Comparison of ENCODE assay signal across 11 cellular contexts in genomic region chr1:155185783-155186265, GRCh38. TPM values are rescaled to one million over a fixed set of nuclear protein-coding genes. Genes with fewer than 3 reads are reported as not detected.
DNase-seq lines count a peak whose midpoint lies in the region; ATAC-seq lines count a peak whose summit lies in the region.
"Had no signal": no experiment of that assay in that cellular context is flagged by ENCODE, and none has a peak within 500 bp of the region (broad histone marks: within the 10 kb centered on the region; RNA-seq: fewer than 3 reads in every experiment).

No MANE protein-coding gene starts in this region.

- H3K4me3 Mint-ChIP-seq in T-helper 17 cell, result no peak overlapping the region
- peak overlapping the region; percentile 17 to 52 for H3K4me3 Mint-ChIP-seq in stimulated activated naive B cell treated with anti-CD40 and anti-IgM and Interleukin-4, amounts not matched to agents 10 μg/mL and 1 μg/mL and 100 μg/mL, for 72 hours
- H3K4me3 Mint-ChIP-seq: activated T-helper 1 cell treated with anti-CD3 and anti-CD28 coated beads, Interleukin-12 subunit alpha, Interleukin-12 subunit beta, Interleukin-2, Interleukin-4 antibody, amounts not matched to agents 30 ng/mL and 10 ng/mL and 1 ng/mL, durations not matched to agents 14 hours and 24 hours and 36 hours; CD4-positive, alpha-beta memory T cell had no signal

- no peak overlapping the region for H3K4me3 ChIP-seq in iPS-20b (ENCODE audit: low read length)

- peak in 1 of 3 donors; percentile 3 for DNase-seq in T-helper 17 cell
- no peak for DNase-seq in stimulated activated naive B cell treated with anti-CD40 and anti-IgM and Interleukin-4, amounts not matched to agents 10 μg/mL and 1 μg/mL and 100 μg/mL, for 72 hours
- DNase-seq in mucosa of gallbladder (ENCODE audit: low spot score), result no peak
- no peak for DNase-seq in NCI-H510A treated with DMSO at 0.1 percent for 48 hours (lab: John Stamatoyannopoulos, UW)
- DNase-seq: SHP77 treated with DMSO at 0.1 percent for 48 hours, WERI-Rb-1 had no signal

- H3K27me3 ChIP-seq in iPS-20b (ENCODE audit: insufficient read depth, low read length), result no peaks in the 10 kb centered on the region

- H3K36me3 ChIP-seq in iPS-20b (ENCODE audit: insufficient read depth, low read depth, low read length), result peaks cover 10% of the 10 kb centered on the region; the same call in 1 of the 2 replicates

- H3K4me1 ChIP-seq in iPS-20b (ENCODE audit: insufficient read depth, low read length), result peaks cover 11% of the 10 kb centered on the region; the same call in 1 of the 2 replicates

- peak; percentile 17 for ATAC-seq in GM21737 (IDR thresholded peaks at IDR 0.05; ENCODE audit: unreplicated experiment)
- no peak for ATAC-seq in T-helper 17 cell
- no peak for ATAC-seq in stimulated activated naive B cell treated with anti-CD40 and anti-IgM and Interleukin-4, amounts not matched to agents 10 μg/mL and 1 μg/mL and 100 μg/mL, for 72 hours (replicated peaks)
- no peak for ATAC-seq in HG02798 (IDR thresholded peaks at IDR 0.05; ENCODE audit: poor library complexity, unreplicated experiment)

- H3K9ac ChIP-seq in iPS-20b (ENCODE audit: low read depth, low read length), result peak overlapping the region; percentile 2

- no peaks in the 10 kb centered on the region for H3K9me3 Mint-ChIP-seq in stimulated activated naive B cell treated with anti-CD40 and anti-IgM and Interleukin-4, amounts not matched to agents 10 μg/mL and 1 μg/mL and 100 μg/mL, for 72 hours
- H3K9me3 Mint-ChIP-seq: activated T-helper 1 cell treated with anti-CD3 and anti-CD28 coated beads, Interleukin-12 subunit alpha, Interleukin-12 subunit beta, Interleukin-2, Interleukin-4 antibody, amounts not matched to agents 30 ng/mL and 10 ng/mL and 1 ng/mL, durations not matched to agents 14 hours and 24 hours and 36 hours; CD4-positive, alpha-beta memory T cell had no signal

- peaks cover 14% of the 10 kb centered on the region for H3K4me1 Mint-ChIP-seq in T-helper 17 cell
- H3K4me1 Mint-ChIP-seq in stimulated activated naive B cell treated with anti-CD40 and anti-IgM and Interleukin-4, amounts not matched to agents 10 μg/mL and 1 μg/mL and 100 μg/mL, for 72 hours, result peaks cover 23 to 26% of the 10 kb centered on the region in 2 donors

- H3K27me3 Mint-ChIP-seq in T-helper 17 cell, result no peaks in the 10 kb centered on the region
- H3K27me3 Mint-ChIP-seq in stimulated activated naive B cell treated with anti-CD40 and anti-IgM and Interleukin-4, amounts not matched to agents 10 μg/mL and 1 μg/mL and 100 μg/mL, for 72 hours, result no peaks in the 10 kb centered on the region
- H3K27me3 Mint-ChIP-seq: CD4-positive, alpha-beta memory T cell had no signal

- no peak overlapping the region for H3K27ac ChIP-seq in iPS-20b (ENCODE audit: low read length)
- H3K27ac ChIP-seq: WERI-Rb-1 had no signal

- H3K27ac Mint-ChIP-seq in T-helper 17 cell, result peak overlapping the region; percentile 34
- H3K27ac Mint-ChIP-seq in stimulated activated naive B cell treated with anti-CD40 and anti-IgM and Interleukin-4, amounts not matched to agents 10 μg/mL and 1 μg/mL and 100 μg/mL, for 72 hours, result peak overlapping the region; percentile 83
- H3K27ac Mint-ChIP-seq: activated T-helper 1 cell treated with anti-CD3 and anti-CD28 coated beads, Interleukin-12 subunit alpha, Interleukin-12 subunit beta, Interleukin-2, Interleukin-4 antibody, amounts not matched to agents 30 ng/mL and 10 ng/mL and 1 ng/mL, durations not matched to agents 14 hours and 24 hours and 36 hours had no signal

- peaks cover 9% of the 10 kb centered on the region for H3K36me3 Mint-ChIP-seq in T-helper 17 cell (ENCODE audit: low read depth)
- peaks cover 0 to 5% of the 10 kb centered on the region in 2 donors for H3K36me3 Mint-ChIP-seq in stimulated activated naive B cell treated with anti-CD40 and anti-IgM and Interleukin-4, amounts not matched to agents 10 μg/mL and 1 μg/mL and 100 μg/mL, for 72 hours

- H3K9me3 ChIP-seq in T-helper 17 cell (ENCODE audit: control insufficient read depth, low read length, poor library complexity, severe bottlenecking), result no peaks in the 10 kb centered on the region
- no peaks in the 10 kb centered on the region for H3K9me3 ChIP-seq in iPS-20b (ENCODE audit: insufficient read depth, low read depth, low read length)

RNA-seq across cellular contexts. Expression of gene TRIM46, which starts 12.2 kb away (rescaled TPM):
- total RNA-seq in T-helper 17 cell (10 to 100 TPM in 1 of 2 donors, 1 to 10 TPM in 1; 9.8 to 12.7 TPM), mucosa of gallbladder (0.83 TPM)

RNA-seq across cellular contexts. Expression of gene KRTCAP2, which starts 12.7 kb away (rescaled TPM):
- 100 to 1,000 TPM; 110 to 127 TPM for total RNA-seq in T-helper 17 cell
- total RNA-seq in mucosa of gallbladder, result 158 TPM

RNA-seq across cellular contexts. Expression of gene THBS3, which starts 21.9 kb away (rescaled TPM):
- 10 to 100 TPM; 34.6 to 38.4 TPM for total RNA-seq in T-helper 17 cell
- 43.1 TPM for total RNA-seq in mucosa of gallbladder

RNA-seq across cellular contexts. Expression of gene MTX1, which starts 22.7 kb away (rescaled TPM):
- 10 to 100 TPM; 20.7 to 28.5 TPM for total RNA-seq in T-helper 17 cell
- 31.3 TPM for total RNA-seq in mucosa of gallbladder

RNA-seq across cellular contexts. Expression of gene DPM3, which starts 45.5 kb away (rescaled TPM):
- total RNA-seq in T-helper 17 cell (10 to 100 TPM; 32.1 to 36.0 TPM), mucosa of gallbladder (130 TPM)
